ENCODE assay signal across 8 cellular contexts in the genomic region with DNA sequence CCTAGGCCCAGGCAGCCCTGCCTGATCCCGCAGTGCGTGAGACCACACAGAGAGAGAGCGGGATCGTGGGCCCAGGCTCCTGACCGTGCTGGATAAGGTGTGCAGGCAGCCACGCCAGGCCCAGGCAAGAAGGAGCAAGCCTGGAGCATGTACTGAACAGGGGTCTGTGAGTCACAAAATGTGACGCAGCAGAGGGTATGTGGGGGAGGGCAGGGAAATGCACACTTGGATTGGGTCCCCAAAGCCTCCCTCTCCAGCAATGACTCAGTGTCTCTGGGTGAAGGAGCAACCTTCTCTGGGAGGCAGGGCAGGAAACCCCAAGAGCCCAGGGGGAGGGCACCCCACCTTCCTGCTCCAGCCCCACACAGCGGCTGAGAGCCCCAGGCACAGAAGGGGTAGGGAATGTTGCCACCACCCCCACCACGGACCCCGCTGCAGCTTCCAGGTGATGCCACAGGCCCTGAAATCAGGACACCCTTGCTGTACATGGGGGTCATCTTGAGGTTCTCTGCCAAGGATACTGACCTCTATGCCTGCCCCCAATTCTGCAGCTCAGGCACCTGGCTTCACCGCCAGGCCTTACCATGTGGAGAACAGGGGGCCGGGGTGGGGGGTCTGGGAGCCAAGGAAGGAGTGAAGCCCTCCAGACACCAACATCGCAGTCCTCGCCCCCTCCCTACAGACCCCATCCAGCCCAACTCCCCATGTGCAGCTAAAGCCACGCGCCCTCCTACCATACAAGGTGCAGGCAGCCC. TPM values are rescaled to one million over a fixed set of nuclear protein-coding genes. Genes with fewer than 3 reads are reported as not detected.
DNase-seq lines count a peak whose midpoint lies in the region; ATAC-seq, FAIRE-seq and TF ChIP-seq lines count a peak whose summit lies in the region.

No MANE protein-coding gene starts in this region.

- no peaks in the 10 kb centered on the region for H3K9me3 Mint-ChIP-seq in activated naive CD8-positive, alpha-beta T cell (ENCODE audit: low read depth)

- TF ChIP-seq CTCF in A549 (IDR thresholded peaks at IDR 0.05): no peak
- TF ChIP-seq CTCF in heart right ventricle (IDR thresholded peaks at IDR 0.05): no peak
- no peak for TF ChIP-seq CTCF in GM10248 (IDR thresholded peaks at IDR 0.05; ENCODE audit: control extremely low read depth, extremely low read depth, low read depth, missing control alignments)

- H3K36me3 ChIP-seq in heart right ventricle (no peaks in the 10 kb centered on the region), rectal smooth muscle tissue (ENCODE audit: control insufficient read depth, insufficient read depth, low read length) (no peaks in the 10 kb centered on the region)

- CTCF ChIA-PET in A549 (lab: Yijun Ruan, JAX) (interaction anchor here (1.2 to 3.3 kb wide), 3 partner anchors 8 to 202 kb away, joined by 3 to 52 read pairs (median 18); no protein-coding TSS in a partner anchor), GM10248 (lab: Yijun Ruan, JAX) (no interaction called here)

- TF ChIP-seq RAD21 in A549 (conservative IDR thresholded peaks at IDR 0.05 in 1 of 2, IDR thresholded peaks at IDR 0.05 in 1 of 2): 0 out of 5 replicates have a peak, but pooled peaks have one; percentile 0 to 26

- no peak for TF ChIP-seq EP300 in A549 (IDR thresholded peaks at IDR 0.05)

- intact Hi-C loops in heart right ventricle (cut with DNase I): loop anchor here in 4 of 10 donors (2.0 to 10.0 kb wide), 4 partner anchors 59 to 141 kb away; no protein-coding TSS in a partner anchor

- H3K4me2 ChIP-seq in A549: peak overlapping the region; percentile 97

- peaks cover 0 to 57% (median 28%) of the 10 kb centered on the region in 7 donors for H3K27me3 ChIP-seq in heart right ventricle
- no peaks in the 10 kb centered on the region for H3K27me3 ChIP-seq in rectal smooth muscle tissue (ENCODE audit: control insufficient read depth, insufficient read depth, low read length)

- peaks cover 8% of the 10 kb centered on the region for H3K4me1 Mint-ChIP-seq in activated naive CD8-positive, alpha-beta T cell (ENCODE audit: low read depth)

- peak; percentile 35 to 59 for ATAC-seq in A549
- peak in 1 of 8 donors; percentile 16 for ATAC-seq in heart right ventricle
- ATAC-seq in HG02642 (IDR thresholded peaks at IDR 0.05; ENCODE audit: poor library complexity, unreplicated experiment): no peak
- no peak for ATAC-seq in HG02571 (IDR thresholded peaks at IDR 0.05; ENCODE audit: unreplicated experiment)

- POLR2A ChIA-PET in A549 (lab: Yijun Ruan, JAX): interaction anchor here (0.8 to 3.3 kb wide), 5 partner anchors 47 to 201 kb away, joined by 3 to 22 read pairs (median 7); no protein-coding TSS in a partner anchor
- POLR2A ChIA-PET in GM10248 (lab: Yijun Ruan, JAX): no interaction called here

- peak overlapping the region; percentile 75 for H3K27ac Mint-ChIP-seq in activated naive CD8-positive, alpha-beta T cell

- H3K9me3 ChIP-seq in A549 (no peaks in the 10 kb centered on the region), heart right ventricle (no peaks in the 10 kb centered on the region)

- no peak overlapping the region for H3K9ac ChIP-seq in rectal smooth muscle tissue (ENCODE audit: low read length)

- FAIRE-seq in A549 (lab: Jason Lieb, UNC): no peak
- peak; percentile 92 for FAIRE-seq in HTR-8/SVneo (lab: Jason Lieb, UNC)

- H3K27ac ChIP-seq in A549 (peak overlapping the region; percentile 97 to 99), heart right ventricle (peak overlapping the region in 8 of 10 donors; percentile 76 to 97 (median 94)), rectal smooth muscle tissue (ENCODE audit: low read depth, low read length) (peak overlapping the region; percentile 81)

- 39% methylated on average over 14 of the region's 16 CpGs for WGBS in A549 (ENCODE audit: missing lambda C conversion rate)
- WGBS in heart right ventricle, 2 donors: 80 to 87% methylated on average over 16 of the region's 16 CpGs

- peak overlapping the region; percentile 87 for H3K4me3 Mint-ChIP-seq in activated naive CD8-positive, alpha-beta T cell

- peaks cover 3% of the 10 kb centered on the region for H3K27me3 Mint-ChIP-seq in activated naive CD8-positive, alpha-beta T cell

- DNase-seq in A549 (ENCODE audit: low read depth in 1 of 2, low spot score in 1 of 2) (peak; percentile 83 to 84), HTR-8/SVneo (ENCODE audit: insufficient read length, low spot score) (peak; percentile 90), heart right ventricle (peak in 1 of 2 donors; percentile 22), GM10248 (ENCODE audit: extremely low spot score) (no peak)

- no peaks in the 10 kb centered on the region for H3K36me3 Mint-ChIP-seq in activated naive CD8-positive, alpha-beta T cell

- H3K4me3 ChIP-seq in A549 (peak overlapping the region; percentile 90), heart right ventricle (peak overlapping the region in 9 of 10 donors; percentile 60 to 84 (median 69)), rectal smooth muscle tissue (ENCODE audit: low read length) (peak overlapping the region; percentile 61)

- H3K4me1 ChIP-seq in A549 (peaks cover 48% of the 10 kb centered on the region), heart right ventricle (peaks cover 9 to 40% (median 34%) of the 10 kb centered on the region in 9 donors), rectal smooth muscle tissue (ENCODE audit: control insufficient read depth, insufficient read depth, low read length) (peaks cover 18% of the 10 kb centered on the region)

- TF ChIP-seq POLR2A in A549 (IDR thresholded peaks at IDR 0.05; ENCODE audit: low read length): peak; percentile 54

TF ChIP-seq in A549, 52 proteins besides CTCF, POLR2A, EP300 and RAD21 (continues in another document):
- TF ChIP-seq MAX (IDR thresholded peaks at IDR 0.05) (peak; percentile 87), EHF (CRISPR knock-in tag; IDR thresholded peaks at IDR 0.05) (no peak), E2F6 (IDR thresholded peaks at IDR 0.05; ENCODE audit: borderline replicate concordance, low read depth) (no peak), NR3C1 (IDR thresholded peaks at IDR 0.05) (no peak), ZC3H11A (IDR thresholded peaks at IDR 0.05) (no peak), HOXA7 (CRISPR knock-in tag; IDR thresholded peaks at IDR 0.05) (no peak), SREBF2 (IDR thresholded peaks at IDR 0.05) (no peak), HOXB5 (CRISPR knock-in tag; IDR thresholded peaks at IDR 0.05) (no peak; the same call in 1 of the 2 replicates), RFX5 (IDR thresholded peaks at IDR 0.05) (no peak), RCOR1 (IDR thresholded peaks at IDR 0.05; ENCODE audit: low read depth, low read length) (no peak), KDM1A (IDR thresholded peaks at IDR 0.05; ENCODE audit: low read depth) (no peak), ZSCAN20 (CRISPR knock-in tag; IDR thresholded peaks at IDR 0.05) (no peak), FOXS1 (CRISPR knock-in tag; IDR thresholded peaks at IDR 0.05) (no peak), JUN (IDR thresholded peaks at IDR 0.05) (peak; percentile 47 to 57; a peak in 3 of 5 replicates), FOSB (CRISPR knock-in tag; IDR thresholded peaks at IDR 0.05) (no peak; the same call in 1 of the 2 replicates), GATA3 (IDR thresholded peaks at IDR 0.05; ENCODE audit: borderline replicate concordance) (peak; percentile 37; the same call in 1 of the 2 replicates), NPAS2 (CRISPR knock-in tag; IDR thresholded peaks at IDR 0.05; ENCODE audit: borderline replicate concordance) (no peak), HOXB13 (CRISPR knock-in tag; IDR thresholded peaks at IDR 0.05; ENCODE audit: low read depth) (no peak; the same call in 1 of the 2 replicates), CBX8 (IDR thresholded peaks at IDR 0.05) (no peak), TP53 (CRISPR knock-in tag; IDR thresholded peaks at IDR 0.05) (no peak)
- TF ChIP-seq, protein P1, sequence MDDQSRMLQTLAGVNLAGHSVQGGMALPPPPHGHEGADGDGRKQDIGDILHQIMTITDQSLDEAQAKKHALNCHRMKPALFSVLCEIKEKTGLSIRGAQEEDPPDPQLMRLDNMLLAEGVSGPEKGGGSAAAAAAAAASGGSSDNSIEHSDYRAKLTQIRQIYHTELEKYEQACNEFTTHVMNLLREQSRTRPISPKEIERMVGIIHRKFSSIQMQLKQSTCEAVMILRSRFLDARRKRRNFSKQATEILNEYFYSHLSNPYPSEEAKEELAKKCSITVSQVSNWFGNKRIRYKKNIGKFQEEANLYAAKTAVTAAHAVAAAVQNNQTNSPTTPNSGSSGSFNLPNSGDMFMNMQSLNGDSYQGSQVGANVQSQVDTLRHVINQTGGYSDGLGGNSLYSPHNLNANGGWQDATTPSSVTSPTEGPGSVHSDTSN (IDR thresholded peaks at IDR 0.05): 0 out of 2 replicates have a peak, but pooled peaks have one; percentile 1
- TF ChIP-seq, protein P2, sequence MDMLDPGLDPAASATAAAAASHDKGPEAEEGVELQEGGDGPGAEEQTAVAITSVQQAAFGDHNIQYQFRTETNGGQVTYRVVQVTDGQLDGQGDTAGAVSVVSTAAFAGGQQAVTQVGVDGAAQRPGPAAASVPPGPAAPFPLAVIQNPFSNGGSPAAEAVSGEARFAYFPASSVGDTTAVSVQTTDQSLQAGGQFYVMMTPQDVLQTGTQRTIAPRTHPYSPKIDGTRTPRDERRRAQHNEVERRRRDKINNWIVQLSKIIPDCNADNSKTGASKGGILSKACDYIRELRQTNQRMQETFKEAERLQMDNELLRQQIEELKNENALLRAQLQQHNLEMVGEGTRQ (IDR thresholded peaks at IDR 0.05): 0 out of 2 replicates have a peak, but pooled peaks have one; percentile 1

RNA-seq across cellular contexts. Expression of gene GPC1, which starts 1.3 kb away (rescaled TPM):
- polyA plus RNA-seq in A549 (2011; rRNA removed): 19.8 and 22.7 TPM in 2 replicates
- 75.3 and 114 TPM in 2 replicates for polyA plus RNA-seq in A549 (2012; cell fraction: cytosol; rRNA removed)
- polyA plus RNA-seq in A549 (2012; cell fraction: nucleus; rRNA removed): 235 and 362 TPM in 2 replicates
- 93.5 to 107 TPM (median 97.7 TPM) in 3 replicates for polyA plus RNA-seq in A549 (2017; fragmentation: RNase III; extraction: RNeasy Plus Mini Kit Qiagen cat#74134 plus additional on column Dnase treatment)
- 19.8 and 36.6 TPM in 2 replicates for polyA minus RNA-seq in A549 (2011; rRNA and poly(A)+ RNA removed)
- total RNA-seq in heart right ventricle: 100 to 1,000 TPM; 161 to 287 (median 185) TPM
- 100 to 1,000 TPM; 104 to 156 TPM for polyA plus RNA-seq in heart right ventricle

Comparison
In these comparisons a context has a peak if more than half of its experiments do, and no peak if none do; other contexts are left out.
1. ATAC-seq: peak in A549 (2 of 2); none in HG02642 (single experiment) and HG02571 (single experiment).
2. Peak in every context shown above with its lines, with median percentiles within 50 percentile points of each other: H3K27ac ChIP-seq and H3K4me3 ChIP-seq.